ENCODE assay signal across 16 cellular contexts in the genomic region with DNA sequence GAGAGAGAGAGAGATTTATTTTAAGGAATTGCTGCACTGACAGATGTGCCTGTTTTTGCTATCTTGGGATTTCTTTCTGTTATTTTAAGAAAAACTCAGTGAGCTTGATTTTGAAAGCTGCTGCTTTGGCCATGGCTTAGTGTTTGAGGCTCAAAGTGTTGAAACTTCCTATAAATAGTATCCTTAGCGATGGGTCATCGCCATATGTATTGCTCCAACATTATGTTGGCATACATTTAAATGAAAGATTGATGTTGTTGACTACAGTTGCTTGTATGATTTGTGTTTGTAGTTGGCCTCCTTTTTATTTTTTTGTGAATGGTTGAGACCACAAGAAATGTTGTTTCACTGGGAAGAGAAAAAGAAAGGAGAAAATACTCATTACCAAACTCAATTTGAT. TPM values are rescaled to one million over a fixed set of nuclear protein-coding genes. Genes with fewer than 3 reads are reported as not detected.
DNase-seq lines count a peak whose midpoint lies in the region; ATAC-seq and TF ChIP-seq lines count a peak whose summit lies in the region.
"Had no signal": no experiment of that assay in that cellular context is flagged by ENCODE, and none has a peak within 500 bp of the region (broad histone marks: within the 10 kb centered on the region; RNA-seq: fewer than 3 reads in every experiment).

No MANE protein-coding gene starts in this region.

- H3K27me3 ChIP-seq in Loucy (ENCODE audit: insufficient read depth, low read length, poor library complexity, severe bottlenecking) (no peaks in the 10 kb centered on the region), osteoblast (ENCODE audit: insufficient read depth, low read length) (no peaks in the 10 kb centered on the region)

- H3K9me3 Mint-ChIP-seq in activated CD4-positive, alpha-beta T cell treated with anti-CD3 and anti-CD28 coated beads for 36 hours (ENCODE audit: low read depth): no peaks in the 10 kb centered on the region
- H3K9me3 Mint-ChIP-seq in activated CD4-positive, alpha-beta T cell treated with anti-CD3 and anti-CD28 coated beads, Interleukin-2, amount 10 ng/mL, durations not matched to agents 24 days and 14 days: peaks cover 26% of the 10 kb centered on the region
- H3K9me3 Mint-ChIP-seq: CD8-positive, alpha-beta T cell had no signal

- H3K36me3 ChIP-seq in Loucy (ENCODE audit: insufficient read depth, low read length) (no peaks in the 10 kb centered on the region), osteoblast (ENCODE audit: insufficient read depth, low read length) (no peaks in the 10 kb centered on the region)

- no peaks in the 10 kb centered on the region for H3K79me2 ChIP-seq in Loucy (ENCODE audit: insufficient read depth, low read length)
- H3K79me2 ChIP-seq in osteoblast (ENCODE audit: insufficient read depth, low read length): no peaks in the 10 kb centered on the region

- POLR2A ChIA-PET in activated CD4-positive, alpha-beta T cell treated with anti-CD3 and anti-CD28 coated beads for 36 hours (lab: Charles Lee): no interaction called here

- H3K4me3 ChIP-seq in Loucy (ENCODE audit: low read length, poor library complexity, severe bottlenecking) (peak overlapping the region; percentile 24), osteoblast (ENCODE audit: insufficient read depth, low read length) (no peak overlapping the region)

- CTCF ChIA-PET in activated CD4-positive, alpha-beta T cell treated with anti-CD3 and anti-CD28 coated beads for 36 hours (lab: Charles Lee): no interaction called here

- H3K27ac Mint-ChIP-seq in activated CD4-positive, alpha-beta T cell treated with anti-CD3 and anti-CD28 coated beads for 36 hours: no peak overlapping the region
- H3K27ac Mint-ChIP-seq in activated CD4-positive, alpha-beta T cell treated with anti-CD3 and anti-CD28 coated beads, Interleukin-2, amount 10 ng/mL, durations not matched to agents 24 days and 14 days: no peak overlapping the region
- H3K27ac Mint-ChIP-seq: CD8-positive, alpha-beta T cell had no signal

- H3K4me2 ChIP-seq in Loucy (ENCODE audit: low read depth, low read length, poor library complexity, severe bottlenecking) (peak overlapping the region; percentile 69), osteoblast (ENCODE audit: insufficient read depth, low read length) (no peak overlapping the region)

- TF ChIP-seq CTCF in Loucy (conservative IDR thresholded peaks at IDR 0.05; ENCODE audit: low read length) (no peak), osteoblast (IDR thresholded peaks at IDR 0.05; ENCODE audit: extremely low read depth, low read depth, low read length) (no peak)

- DNase-seq in AG08395 (ENCODE audit: low spot score): peak; percentile 28
- peak; percentile 42 for DNase-seq in amniotic epithelial cell (ENCODE audit: low read depth)
- peak; percentile 2 for DNase-seq in middle frontal gyrus (ENCODE audit: extremely low spot score, low spot score)
- no peak for DNase-seq in osteoblast (ENCODE audit: insufficient read length, low spot score, missing footprints)
- no peak for DNase-seq in putamen (ENCODE audit: low spot score)
- DNase-seq in activated CD4-positive, alpha-beta T cell treated with anti-CD3 and anti-CD28 coated beads for 36 hours: no peak
- DNase-seq in activated CD4-positive, alpha-beta T cell treated with anti-CD3 and anti-CD28 coated beads, Interleukin-2, amount 10 ng/mL, durations not matched to agents 24 days and 14 days: no peak
- DNase-seq: AML-193; CD8-positive, alpha-beta T cell; DND-41; GDM1; NCI-H1092 treated with DMSO at 0.1 percent for 48 hours; NCI-H1694; NCI-H446; SHP77 had no signal

- H3K9me2 ChIP-seq in Loucy (replicated peaks; ENCODE audit: low read depth, low read length): no peaks in the 10 kb centered on the region

- ATAC-seq in activated CD4-positive, alpha-beta T cell treated with anti-CD3 and anti-CD28 coated beads for 36 hours: no peak
- ATAC-seq: CD8-positive, alpha-beta T cell had no signal

- H3K9ac ChIP-seq in Loucy (ENCODE audit: low read depth, low read length, poor library complexity, severe bottlenecking): peak overlapping the region; percentile 54

- H3K4me3 Mint-ChIP-seq in activated CD4-positive, alpha-beta T cell treated with anti-CD3 and anti-CD28 coated beads for 36 hours: no peak overlapping the region
- H3K4me3 Mint-ChIP-seq in activated CD4-positive, alpha-beta T cell treated with anti-CD3 and anti-CD28 coated beads, Interleukin-2, amount 10 ng/mL, durations not matched to agents 24 days and 14 days: no peak overlapping the region
- H3K4me3 Mint-ChIP-seq: CD8-positive, alpha-beta T cell had no signal

- H3K4me1 Mint-ChIP-seq in activated CD4-positive, alpha-beta T cell treated with anti-CD3 and anti-CD28 coated beads for 36 hours: peaks cover 53% of the 10 kb centered on the region
- H3K4me1 Mint-ChIP-seq in activated CD4-positive, alpha-beta T cell treated with anti-CD3 and anti-CD28 coated beads, Interleukin-2, amount 10 ng/mL, durations not matched to agents 24 days and 14 days: peaks cover 34% of the 10 kb centered on the region

- H4K20me1 ChIP-seq in Loucy (ENCODE audit: insufficient read depth, low read length, poor library complexity, severe bottlenecking) (no peaks in the 10 kb centered on the region), osteoblast (ENCODE audit: insufficient read depth, low read length) (no peaks in the 10 kb centered on the region)

- H3F3A ChIP-seq in Loucy (ENCODE audit: low read depth): peaks cover 27% of the 10 kb centered on the region

- no peaks in the 10 kb centered on the region for H3K36me3 Mint-ChIP-seq in activated CD4-positive, alpha-beta T cell treated with anti-CD3 and anti-CD28 coated beads for 36 hours (ENCODE audit: low read depth)
- H3K36me3 Mint-ChIP-seq in activated CD4-positive, alpha-beta T cell treated with anti-CD3 and anti-CD28 coated beads, Interleukin-2, amount 10 ng/mL, durations not matched to agents 24 days and 14 days (ENCODE audit: low read depth): no peaks in the 10 kb centered on the region
- H3K36me3 Mint-ChIP-seq: CD8-positive, alpha-beta T cell had no signal

- intact Hi-C loops in activated CD4-positive, alpha-beta T cell treated with anti-CD3 and anti-CD28 coated beads for 36 hours (cut with DNase I, micrococcal nuclease): no loop called here
- intact Hi-C loops in activated CD4-positive, alpha-beta T cell treated with anti-CD3 and anti-CD28 coated beads, Interleukin-2, amount 10 ng/mL, durations not matched to agents 24 days and 14 days (cut with micrococcal nuclease): loop anchor here (10.0 kb wide), 1 partner anchor 117 kb away; the partner anchor contains the start of gene MAP10

- no peak overlapping the region for H3K27ac ChIP-seq in osteoblast (ENCODE audit: low read depth, low read length)

- H3K9me3 ChIP-seq in Loucy (ENCODE audit: insufficient read depth, low read depth, low read length) (no peaks in the 10 kb centered on the region), osteoblast (ENCODE audit: low read depth, low read length) (no peaks in the 10 kb centered on the region)

- H3K4me1 ChIP-seq in Loucy (ENCODE audit: insufficient read depth, low read length, poor library complexity, severe bottlenecking) (peaks cover 62% of the 10 kb centered on the region), osteoblast (ENCODE audit: insufficient read depth, low read length) (no peaks in the 10 kb centered on the region)

- H2AFZ ChIP-seq in Loucy (ENCODE audit: low read length): no peak overlapping the region
- H2AFZ ChIP-seq in osteoblast (ENCODE audit: low read length): no peak overlapping the region

- no peaks in the 10 kb centered on the region for H3K27me3 Mint-ChIP-seq in activated CD4-positive, alpha-beta T cell treated with anti-CD3 and anti-CD28 coated beads for 36 hours
- no peaks in the 10 kb centered on the region for H3K27me3 Mint-ChIP-seq in activated CD4-positive, alpha-beta T cell treated with anti-CD3 and anti-CD28 coated beads, Interleukin-2, amount 10 ng/mL, durations not matched to agents 24 days and 14 days

RNA-seq across cellular contexts. Expression of gene NTPCR, which starts 29.0 kb away (rescaled TPM):
- 15.6 and 26.5 TPM in 2 replicates for total RNA-seq in osteoblast
- total RNA-seq in activated CD4-positive, alpha-beta T cell treated with anti-CD3 and anti-CD28 coated beads for 36 hours: 10 to 100 TPM; 37.4 to 51.9 TPM
- 30.0 and 30.5 TPM in 2 replicates for total RNA-seq in activated CD4-positive, alpha-beta T cell treated with anti-CD3 and anti-CD28 coated beads, Interleukin-2, amount 10 ng/mL, durations not matched to agents 24 days and 14 days

Comparison
In these comparisons a context has a peak if more than half of its experiments do, and no peak if none do; other contexts are left out.
1. DNase-seq: peak in AG08395 (single experiment), amniotic epithelial cell (single experiment) and middle frontal gyrus (single experiment); none in osteoblast (single experiment), putamen (single experiment), activated CD4-positive, alpha-beta T cell treated with anti-CD3 and anti-CD28 coated beads for 36 hours (single experiment) and activated CD4-positive, alpha-beta T cell treated with anti-CD3 and anti-CD28 coated beads, Interleukin-2, amount 10 ng/mL, durations not matched to agents 24 days and 14 days (single experiment).